Comparison of ENCODE assay signal across 18 cellular contexts in genomic region chr17:43732961-43733360, GRCh38. TPM values are rescaled to one million over a fixed set of nuclear protein-coding genes. Genes with fewer than 3 reads are reported as not detected.
DNase-seq lines count a peak whose midpoint lies in the region; ATAC-seq and TF ChIP-seq lines count a peak whose summit lies in the region.
"Had no signal": no experiment of that assay in that cellular context is flagged by ENCODE, and none has a peak within 500 bp of the region (broad histone marks: within the 10 kb centered on the region; RNA-seq: fewer than 3 reads in every experiment).

No MANE protein-coding gene starts in this region.

- no peaks in the 10 kb centered on the region for H3K9me2 ChIP-seq in GM23338 (ENCODE audit: insufficient read depth)

- H3K27me3 ChIP-seq in GM23338 (ENCODE audit: insufficient read depth) = no peaks in the 10 kb centered on the region
- no peaks in the 10 kb centered on the region for H3K27me3 ChIP-seq in SJSA1 (replicated peaks)
- no peaks in the 10 kb centered on the region for H3K27me3 ChIP-seq in fibroblast of lung (ENCODE audit: control insufficient read depth, insufficient read depth, low read length)
- no peaks in the 10 kb centered on the region for H3K27me3 ChIP-seq in upper lobe of right lung

- H3K4me1 Mint-ChIP-seq in GM23338 = peaks cover 13% of the 10 kb centered on the region; the same call in 2 of the 3 replicates
- H3K4me1 Mint-ChIP-seq in activated CD4-positive, alpha-beta T cell treated with anti-CD3 and anti-CD28 coated beads for 36 hours = no peaks in the 10 kb centered on the region

- peaks cover 4% of the 10 kb centered on the region for H3K27me3 Mint-ChIP-seq in GM23338 (ENCODE audit: insufficient read depth, low read depth, poor library complexity)
- peaks cover 9% of the 10 kb centered on the region for H3K27me3 Mint-ChIP-seq in activated CD4-positive, alpha-beta T cell treated with anti-CD3 and anti-CD28 coated beads for 36 hours

- H3K9me3 ChIP-seq in SJSA1 (replicated peaks) = no peaks in the 10 kb centered on the region
- no peaks in the 10 kb centered on the region for H3K9me3 ChIP-seq in fibroblast of lung (ENCODE audit: control insufficient read depth, insufficient read depth, low read depth, low read length)
- H3K9me3 ChIP-seq in upper lobe of right lung = no peaks in the 10 kb centered on the region
- H3K9me3 ChIP-seq: heart left ventricle had no signal

- no peaks in the 10 kb centered on the region for H3F3A ChIP-seq in GM23338 (replicated peaks; ENCODE audit: low read depth)

- H4K20me1 ChIP-seq in GM23338 (replicated peaks; ENCODE audit: insufficient read depth) (no peaks in the 10 kb centered on the region), fibroblast of lung (ENCODE audit: control insufficient read depth, extremely low read depth, insufficient read depth, low read length) (no peaks in the 10 kb centered on the region)

- no peak overlapping the region for H3K9ac ChIP-seq in fibroblast of lung (ENCODE audit: insufficient read depth, low read length)

- TF ChIP-seq CTCF in GM23338 (conservative IDR thresholded peaks at IDR 0.05; ENCODE audit: low read depth in 2 of 2) (no peak), fibroblast of lung (conservative IDR thresholded peaks at IDR 0.05 in 1 of 2, IDR thresholded peaks at IDR 0.05 in 1 of 2; ENCODE audit: low read depth in 1 of 2, low read length in 2 of 2) (no peak), upper lobe of right lung (IDR thresholded peaks at IDR 0.05) (no peak)

- no peak overlapping the region for H2AFZ ChIP-seq in GM23338
- no peak overlapping the region for H2AFZ ChIP-seq in fibroblast of lung (ENCODE audit: low read length)

- H3K79me2 ChIP-seq in GM23338 (replicated peaks; ENCODE audit: insufficient read depth) = no peaks in the 10 kb centered on the region
- no peaks in the 10 kb centered on the region for H3K79me2 ChIP-seq in fibroblast of lung (ENCODE audit: control insufficient read depth, insufficient read depth, low read length)

- peaks cover 13% of the 10 kb centered on the region; the same call in 2 of the 3 replicates for H3K36me3 Mint-ChIP-seq in GM23338 (ENCODE audit: low read depth)
- H3K36me3 Mint-ChIP-seq in activated CD4-positive, alpha-beta T cell treated with anti-CD3 and anti-CD28 coated beads for 36 hours (ENCODE audit: low read depth) = no peaks in the 10 kb centered on the region

- peaks cover 26% of the 10 kb centered on the region for H3K9me3 Mint-ChIP-seq in GM23338
- peaks cover 1% of the 10 kb centered on the region for H3K9me3 Mint-ChIP-seq in activated CD4-positive, alpha-beta T cell treated with anti-CD3 and anti-CD28 coated beads for 36 hours (ENCODE audit: low read depth)

- no peaks in the 10 kb centered on the region for H3K36me3 ChIP-seq in GM23338 (ENCODE audit: insufficient read depth)
- no peaks in the 10 kb centered on the region for H3K36me3 ChIP-seq in SJSA1
- H3K36me3 ChIP-seq in fibroblast of lung (ENCODE audit: control insufficient read depth, insufficient read depth, low read length) = no peaks in the 10 kb centered on the region
- H3K36me3 ChIP-seq in upper lobe of right lung = no peaks in the 10 kb centered on the region
- H3K36me3 ChIP-seq: heart left ventricle had no signal

- H3K4me3 Mint-ChIP-seq in GM23338 = no peak overlapping the region
- H3K4me3 Mint-ChIP-seq in activated CD4-positive, alpha-beta T cell treated with anti-CD3 and anti-CD28 coated beads for 36 hours = no peak overlapping the region
- H3K4me3 Mint-ChIP-seq: activated T-cell treated with anti-CD3 and anti-CD28 coated beads, Interleukin-2, amount 50 U/mL, for 4 hours had no signal

- H3K27ac ChIP-seq in GM23338 (ENCODE audit: low read depth) (no peak overlapping the region), SJSA1 (peak overlapping the region; percentile 88), fibroblast of lung (ENCODE audit: insufficient read depth, low read length) (no peak overlapping the region), upper lobe of right lung (no peak overlapping the region)
- H3K27ac ChIP-seq: heart left ventricle had no signal

- no peak overlapping the region for H3K4me2 ChIP-seq in GM23338
- no peak overlapping the region for H3K4me2 ChIP-seq in fibroblast of lung (ENCODE audit: extremely low read depth, insufficient read depth, low read length)
- H3K4me2 ChIP-seq: smooth muscle cell had no signal

- POLR2A ChIA-PET in activated CD4-positive, alpha-beta T cell treated with anti-CD3 and anti-CD28 coated beads for 36 hours (lab: Charles Lee) = no interaction called here

- ATAC-seq in GM23338 = peak; percentile 64
- ATAC-seq in upper lobe of right lung = no peak
- ATAC-seq in activated CD4-positive, alpha-beta T cell treated with anti-CD3 and anti-CD28 coated beads for 36 hours = no peak
- ATAC-seq: activated T-cell treated with anti-CD3 and anti-CD28 coated beads, Interleukin-2, amount 50 U/mL, for 4 hours; heart left ventricle; left ventricle myocardium superior had no signal

- CTCF ChIA-PET in activated CD4-positive, alpha-beta T cell treated with anti-CD3 and anti-CD28 coated beads for 36 hours (lab: Charles Lee) = interaction anchor here (0.8 to 1.8 kb wide), 2 partner anchors 8 to 27 kb away, joined by 3 to 9 read pairs; no protein-coding TSS in a partner anchor

- no peak overlapping the region for H3K4me3 ChIP-seq in GM23338
- H3K4me3 ChIP-seq in SJSA1 = no peak overlapping the region
- no peak overlapping the region for H3K4me3 ChIP-seq in fibroblast of lung (replicated peaks in 1 of 4; ENCODE audit: control extremely low read depth in 1 of 4, insufficient read depth in 1 of 4, low read depth in 3 of 4, low read length in 4 of 4)
- H3K4me3 ChIP-seq in skeletal muscle cell (ENCODE audit: low read depth, low read length) = no peak overlapping the region
- H3K4me3 ChIP-seq in upper lobe of right lung = no peak overlapping the region
- H3K4me3 ChIP-seq: heart left ventricle, smooth muscle cell had no signal

- H3K27ac Mint-ChIP-seq in GM23338 = no peak overlapping the region
- no peak overlapping the region for H3K27ac Mint-ChIP-seq in activated CD4-positive, alpha-beta T cell treated with anti-CD3 and anti-CD28 coated beads for 36 hours

- peaks cover 13% of the 10 kb centered on the region; the same call in 1 of the 2 replicates for H3K4me1 ChIP-seq in GM23338 (ENCODE audit: insufficient read depth)
- peaks cover 72% of the 10 kb centered on the region for H3K4me1 ChIP-seq in SJSA1 (replicated peaks)
- peaks cover 2% of the 10 kb centered on the region for H3K4me1 ChIP-seq in fibroblast of lung (ENCODE audit: control insufficient read depth, extremely low read depth, insufficient read depth, low read length)
- peaks cover 7% of the 10 kb centered on the region for H3K4me1 ChIP-seq in upper lobe of right lung

- DNase-seq in GM23338 (ENCODE audit: low spot score) (peak; percentile 73), SJSA1 (ENCODE audit: low read depth in 1 of 2, low spot score in 2 of 2) (peak; percentile 90 to 95), fibroblast of lung (ENCODE audit: low read depth in 2 of 2) (peak; percentile 12 to 94), skeletal muscle cell (ENCODE audit: low read depth) (peak; percentile 38), NCI-H774 (lab: John Stamatoyannopoulos, UW) (no peak), upper lobe of right lung (no peak)
- no peak for DNase-seq in activated CD4-positive, alpha-beta T cell treated with anti-CD3 and anti-CD28 coated beads, Interleukin-2, amount 50 U/mL, for 4 hours
- no peak for DNase-seq in activated CD4-positive, alpha-beta T cell treated with anti-CD3 and anti-CD28 coated beads for 36 hours
- DNase-seq: activated CD4-positive, alpha-beta T cell treated with anti-CD3 and anti-CD28 coated beads for 1 hour; activated T-cell treated with anti-CD3 and anti-CD28 coated beads, Interleukin-2, amount 50 U/mL, for 4 hours; amniotic stem cell; COR-L47; effector CD4-positive, alpha-beta T cell; heart left ventricle; left ventricle myocardium superior; NCI-H187 treated with DMSO at 0.1 percent for 48 hours had no signal

- intact Hi-C loops in upper lobe of right lung (cut with DNase I) = no loop called here
- intact Hi-C loops in activated CD4-positive, alpha-beta T cell treated with anti-CD3 and anti-CD28 coated beads for 36 hours (cut with DNase I, micrococcal nuclease) = no loop called here

RNA-seq across cellular contexts. Expression of gene SOST, which starts 25.6 kb away (rescaled TPM):
- 0.31 TPM in 1 of 2 replicates, not detected in the other for total RNA-seq in GM23338 (2014; rRNA removed; shearing (Covaris generic))
- polyA plus RNA-seq in GM23338 (2016; fragmentation: Nextera tagmentation; extraction: Ambion mirVana) (not detected in 2 replicates), fibroblast of lung (not detected in 2 replicates)
- total RNA-seq in SJSA1 (2014; rRNA removed; shearing (Covaris generic)) = 0.37 TPM in 1 of 2 replicates, not detected in the other
- total RNA-seq in fibroblast of lung (not detected in 2 replicates), upper lobe of right lung (not detected)
- polyA plus RNA-seq in fibroblast of lung (2012) = not detected in 2 replicates
- not detected in 2 replicates for polyA minus RNA-seq in fibroblast of lung (ENCODE audit: low replicate concordance)
- not detected for total RNA-seq in activated CD4-positive, alpha-beta T cell treated with anti-CD3 and anti-CD28 coated beads for 36 hours
- total RNA-seq: activated T-cell treated with anti-CD3 and anti-CD28 coated beads, Interleukin-2, amount 50 U/mL, for 4 hours; heart left ventricle; left ventricle myocardium superior; smooth muscle cell; temporal lobe had no signal
- polyA plus RNA-seq: heart left ventricle, smooth muscle cell had no signal

RNA-seq across cellular contexts. Expression of gene DUSP3, which starts 45.8 kb away (rescaled TPM):
- 17.5 and 22.1 TPM in 2 replicates for total RNA-seq in GM23338 (2014; rRNA removed; shearing (Covaris generic))
- 14.7 and 15.4 TPM in 2 replicates for polyA plus RNA-seq in GM23338 (2016; fragmentation: Nextera tagmentation; extraction: Ambion mirVana)
- 39.7 and 55.1 TPM in 2 replicates for total RNA-seq in SJSA1 (2014; rRNA removed; shearing (Covaris generic))
- 43.4 and 51.2 TPM in 2 replicates for total RNA-seq in fibroblast of lung
- polyA plus RNA-seq in fibroblast of lung = 54.0 and 55.9 TPM in 2 replicates
- 47.7 and 51.2 TPM in 2 replicates for polyA plus RNA-seq in fibroblast of lung (2012)
- 65.6 and 77.9 TPM in 2 replicates for polyA minus RNA-seq in fibroblast of lung (ENCODE audit: low replicate concordance)
- 100.0 TPM for total RNA-seq in upper lobe of right lung
- 10 to 100 TPM; 23.4 to 24.8 TPM for total RNA-seq in activated CD4-positive, alpha-beta T cell treated with anti-CD3 and anti-CD28 coated beads for 36 hours

RNA-seq across cellular contexts. Expression of gene CFAP97D1, which starts 47.3 kb away (rescaled TPM):
- 0.07 and 0.12 TPM in 2 replicates for total RNA-seq in GM23338 (2014; rRNA removed; shearing (Covaris generic))
- polyA plus RNA-seq in GM23338 (2016; fragmentation: Nextera tagmentation; extraction: Ambion mirVana) (0.10 TPM in 1 of 2 replicates, not detected in the other), fibroblast of lung (0.02 and 0.03 TPM in 2 replicates)
- not detected in 2 replicates for total RNA-seq in SJSA1 (2014; rRNA removed; shearing (Covaris generic))
- total RNA-seq in fibroblast of lung (under 0.01 TPM in 1 of 2 replicates, not detected in the other), upper lobe of right lung (not detected)
- polyA plus RNA-seq in fibroblast of lung (2012) = 0.09 TPM in 1 of 2 replicates, not detected in the other
- 0.33 TPM in 1 of 2 replicates, not detected in the other for polyA minus RNA-seq in fibroblast of lung (ENCODE audit: low replicate concordance)
- not detected for total RNA-seq in activated CD4-positive, alpha-beta T cell treated with anti-CD3 and anti-CD28 coated beads for 36 hours
- total RNA-seq: activated T-cell treated with anti-CD3 and anti-CD28 coated beads, Interleukin-2, amount 50 U/mL, for 4 hours; left ventricle myocardium superior; temporal lobe had no signal
- polyA plus RNA-seq: heart left ventricle, smooth muscle cell had no signal

Comparison
In these comparisons a context has a peak if more than half of its experiments do, and no peak if none do; other contexts are left out.
1. DNase-seq: peak in GM23338 (single experiment), SJSA1 (2 of 2), fibroblast of lung (2 of 2) and skeletal muscle cell (single experiment); none in activated CD4-positive, alpha-beta T cell treated with anti-CD3 and anti-CD28 coated beads, Interleukin-2, amount 50 U/mL, for 4 hours (0 of 2), NCI-H774 (single experiment), upper lobe of right lung (single experiment) and activated CD4-positive, alpha-beta T cell treated with anti-CD3 and anti-CD28 coated beads for 36 hours (single experiment).